9 cellular contexts compared by ENCODE assay signal in the genomic region with DNA sequence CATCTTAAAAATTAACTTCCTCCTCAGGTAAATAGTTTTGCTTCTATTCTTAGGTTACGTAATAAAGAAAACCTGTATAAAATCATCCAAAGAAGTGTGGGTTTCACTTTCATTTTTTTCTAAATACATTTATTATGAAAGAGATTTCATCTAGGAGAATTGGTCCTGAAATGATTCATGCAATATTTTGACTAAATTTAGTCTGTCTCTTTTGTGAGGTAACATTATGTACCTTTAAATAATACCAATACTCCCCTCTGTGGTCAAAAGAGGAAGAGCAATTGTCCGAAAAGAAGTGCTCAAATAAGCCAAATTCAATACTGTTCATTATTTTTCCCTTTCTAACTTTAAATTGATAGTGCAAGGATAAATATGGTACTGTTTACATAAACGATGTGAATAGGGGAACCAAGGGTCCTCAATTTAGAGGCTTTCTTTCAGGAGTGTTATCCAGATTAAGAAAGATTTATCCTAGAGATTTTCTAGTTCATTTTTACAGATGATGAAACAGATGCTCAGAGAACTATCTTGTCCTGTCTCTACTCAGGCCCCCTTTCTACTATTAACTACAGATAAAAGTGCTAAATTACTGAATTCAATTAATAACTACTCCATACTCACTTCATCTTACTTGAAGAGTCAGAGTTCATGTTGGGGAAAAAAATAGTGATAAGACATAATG. TPM values are rescaled to one million over a fixed set of nuclear protein-coding genes. Genes with fewer than 3 reads are reported as not detected.
DNase-seq lines count a peak whose midpoint lies in the region; ATAC-seq and TF ChIP-seq lines count a peak whose summit lies in the region.
"Had no signal": no experiment of that assay in that cellular context is flagged by ENCODE, and none has a peak within 500 bp of the region (broad histone marks: within the 10 kb centered on the region; RNA-seq: fewer than 3 reads in every experiment).

No MANE protein-coding gene starts in this region.

- no peaks in the 10 kb centered on the region for H3K36me3 Mint-ChIP-seq in stimulated activated memory B cell treated with anti-CD40 and anti-IgM and Interleukin-4, amounts not matched to agents 10 μg/mL and 1 μg/mL and 100 μg/mL, for 72 hours
- H3K36me3 Mint-ChIP-seq: activated naive CD4-positive, alpha-beta T cell treated with anti-CD3 and anti-CD28 coated beads, Interleukin-2, amount 50 U/mL, for 72 hours had no signal

- POLR2A ChIA-PET in HEK293T (lab: Yijun Ruan, JAX), result no interaction called here

- peaks cover 33% of the 10 kb centered on the region for H3K27me3 Mint-ChIP-seq in stimulated activated memory B cell treated with anti-CD40 and anti-IgM and Interleukin-4, amounts not matched to agents 10 μg/mL and 1 μg/mL and 100 μg/mL, for 72 hours

- ATAC-seq in stimulated activated memory B cell treated with anti-CD40 and anti-IgM and Interleukin-4, amounts not matched to agents 10 μg/mL and 1 μg/mL and 100 μg/mL, for 72 hours, result no peak

- H3K4me1 Mint-ChIP-seq in stimulated activated memory B cell treated with anti-CD40 and anti-IgM and Interleukin-4, amounts not matched to agents 10 μg/mL and 1 μg/mL and 100 μg/mL, for 72 hours, result peaks cover 5% of the 10 kb centered on the region

- no peak overlapping the region for H3K27ac Mint-ChIP-seq in stimulated activated memory B cell treated with anti-CD40 and anti-IgM and Interleukin-4, amounts not matched to agents 10 μg/mL and 1 μg/mL and 100 μg/mL, for 72 hours
- H3K27ac Mint-ChIP-seq: activated naive CD4-positive, alpha-beta T cell treated with anti-CD3 and anti-CD28 coated beads, Interleukin-2, amount 50 U/mL, for 72 hours had no signal

- no peaks in the 10 kb centered on the region for H3K9me3 Mint-ChIP-seq in stimulated activated memory B cell treated with anti-CD40 and anti-IgM and Interleukin-4, amounts not matched to agents 10 μg/mL and 1 μg/mL and 100 μg/mL, for 72 hours
- H3K9me3 Mint-ChIP-seq: activated naive CD4-positive, alpha-beta T cell treated with anti-CD3 and anti-CD28 coated beads, Interleukin-2, amount 50 U/mL, for 72 hours had no signal

- no peak overlapping the region for H3K4me3 Mint-ChIP-seq in stimulated activated memory B cell treated with anti-CD40 and anti-IgM and Interleukin-4, amounts not matched to agents 10 μg/mL and 1 μg/mL and 100 μg/mL, for 72 hours

- CTCF ChIA-PET in HEK293T (lab: Yijun Ruan, JAX), result no interaction called here

- DNase-seq in NCI-H510A treated with DMSO at 0.1 percent for 48 hours (lab: John Stamatoyannopoulos, UW) (peak; percentile 54), NCI-H510A (lab: John Stamatoyannopoulos, UW) (no peak), HEK293T (ENCODE audit: extremely low spot score) (peak; percentile 11), NCI-H460 (ENCODE audit: extremely low read depth, low read depth) (peak; percentile 22), cerebellar cortex (ENCODE audit: low spot score) (peak; percentile 69), lung microvascular endothelial cell (ENCODE audit: low read depth in 2 of 2) (peak; percentile 15 to 43)
- no peak for DNase-seq in activated CD4-positive, alpha-beta T cell treated with anti-CD3 and anti-CD28 coated beads, Interleukin-2, amount 50 U/mL, for 1 hour

TF ChIP-seq in HEK293T, 16 proteins besides CTCF, POLR2A, EP300 and RAD21:
- TF ChIP-seq, protein P1, sequence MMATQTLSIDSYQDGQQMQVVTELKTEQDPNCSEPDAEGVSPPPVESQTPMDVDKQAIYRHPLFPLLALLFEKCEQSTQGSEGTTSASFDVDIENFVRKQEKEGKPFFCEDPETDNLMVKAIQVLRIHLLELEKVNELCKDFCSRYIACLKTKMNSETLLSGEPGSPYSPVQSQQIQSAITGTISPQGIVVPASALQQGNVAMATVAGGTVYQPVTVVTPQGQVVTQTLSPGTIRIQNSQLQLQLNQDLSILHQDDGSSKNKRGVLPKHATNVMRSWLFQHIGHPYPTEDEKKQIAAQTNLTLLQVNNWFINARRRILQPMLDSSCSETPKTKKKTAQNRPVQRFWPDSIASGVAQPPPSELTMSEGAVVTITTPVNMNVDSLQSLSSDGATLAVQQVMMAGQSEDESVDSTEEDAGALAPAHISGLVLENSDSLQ (IDR thresholded peaks at IDR 0.05), result no peak
- TF ChIP-seq LEF1 (IDR thresholded peaks at IDR 0.05; ENCODE audit: borderline replicate concordance), result no peak
- no peak for TF ChIP-seq TARDBP (IDR thresholded peaks at IDR 0.05)
- no peak for TF ChIP-seq SP1 (IDR thresholded peaks at IDR 0.05)
- TF ChIP-seq NFRKB (IDR thresholded peaks at IDR 0.05), result no peak
- TF ChIP-seq ZNF384 (IDR thresholded peaks at IDR 0.05), result no peak
- no peak for TF ChIP-seq ELF4 (IDR thresholded peaks at IDR 0.05)
- TF ChIP-seq CTBP1 (IDR thresholded peaks at IDR 0.05; ENCODE audit: borderline replicate concordance), result no peak

RNA-seq across cellular contexts. Expression of a gene that starts 26.2 kb away (rescaled TPM):
- total RNA-seq in NCI-H460 (2014; rRNA removed; shearing (Covaris generic)), result 9.1 and 10.6 TPM in 2 replicates
- 2.1 and 4.4 TPM in 2 replicates for polyA plus RNA-seq in NCI-H460 (2014; cell fraction: nucleus; rRNA removed)
- under 0.01 and 0.60 TPM in 2 replicates for total RNA-seq in lung microvascular endothelial cell
- total RNA-seq: activated naive CD4-positive, alpha-beta T cell treated with anti-CD3 and anti-CD28 coated beads, Interleukin-2, amount 50 U/mL, for 72 hours had no signal

RNA-seq across cellular contexts. Expression of a gene that starts 26.4 kb away (rescaled TPM):
- total RNA-seq in NCI-H460 (2014; rRNA removed; shearing (Covaris generic)), result 8.8 and 22.6 TPM in 2 replicates
- 80.6 and 115 TPM in 2 replicates for polyA plus RNA-seq in NCI-H460 (2014; cell fraction: nucleus; rRNA removed)
- total RNA-seq in lung microvascular endothelial cell, result 0.22 and 1.4 TPM in 2 replicates

Comparison
In these comparisons a context has a peak if more than half of its experiments do, and no peak if none do; other contexts are left out.
1. DNase-seq: peak in NCI-H510A treated with DMSO at 0.1 percent for 48 hours (single experiment), HEK293T (single experiment), NCI-H460 (single experiment), cerebellar cortex (single experiment) and lung microvascular endothelial cell (2 of 2); none in NCI-H510A (single experiment) and activated CD4-positive, alpha-beta T cell treated with anti-CD3 and anti-CD28 coated beads, Interleukin-2, amount 50 U/mL, for 1 hour (single experiment).